Comparison of ENCODE assay signal across 35 cellular contexts in genomic region chr5:170473642-170474041, GRCh38. TPM values are rescaled to one million over a fixed set of nuclear protein-coding genes. Genes with fewer than 3 reads are reported as not detected.
"Had no signal": no experiment of that assay in that cellular context is flagged by ENCODE, and none has a peak within 500 bp of the region (broad histone marks: within the 10 kb centered on the region; RNA-seq: fewer than 3 reads in every experiment).

No MANE protein-coding gene starts in this region.

- H3K9me3 Mint-ChIP-seq: activated naive CD4-positive, alpha-beta T cell treated with anti-CD3 and anti-CD28 coated beads, Interleukin-2, amount 10 ng/mL, durations not matched to agents 7 days and 5 days; activated naive CD4-positive, alpha-beta T cell treated with anti-CD3 and anti-CD28 coated beads, Interleukin-2, amount 50 U/mL, for 72 hours; activated naive CD8-positive, alpha-beta T cell treated with anti-CD3 and anti-CD28 coated beads, Interleukin-2, amount 10 ng/mL, durations not matched to agents 7 days and 5 days; activated T-cell treated with anti-CD3 and anti-CD28 coated beads, Interleukin-2, amount 50 U/mL, for 24 hours; dendritic cell treated with granulocyte-macrophage colony-stimulating factor and Interleukin-4, amounts not matched to agents 40 ng/mL and 50 ng/mL, for 4 days; endodermal cell; T-helper 2 cell treated with Interferon-gamma antibody and Interleukin-4, amounts not matched to agents 5 μg/mL and 100 μg/mL, for 36 hours had no signal

- H3K9me3 ChIP-seq: ascending aorta, gastrocnemius medialis had no signal

- H3K27ac ChIP-seq: ascending aorta, breast epithelium, cardiac muscle cell, coronary artery, dorsolateral prefrontal cortex, foreskin keratinocyte, gastrocnemius medialis, heart left ventricle, WERI-Rb-1 had no signal

- H3K27ac Mint-ChIP-seq: activated B cell treated with CpG ODN at 0.5 μM for 24 hours; activated naive CD4-positive, alpha-beta T cell treated with anti-CD3 and anti-CD28 coated beads, Interleukin-2, amount 10 ng/mL, durations not matched to agents 7 days and 5 days; activated naive CD4-positive, alpha-beta T cell treated with anti-CD3 and anti-CD28 coated beads, Interleukin-2, amount 50 U/mL, for 72 hours; activated naive CD8-positive, alpha-beta T cell treated with anti-CD3 and anti-CD28 coated beads, Interleukin-2, amount 10 ng/mL, durations not matched to agents 7 days and 5 days; activated T-cell treated with anti-CD3 and anti-CD28 coated beads, Interleukin-2, amount 50 U/mL, for 24 hours; activated T-cell treated with anti-CD3 and anti-CD28 coated beads, Interleukin-2, amount 50 U/mL, for 72 hours; brain; dendritic cell treated with granulocyte-macrophage colony-stimulating factor and Interleukin-4, amounts not matched to agents 40 ng/mL and 50 ng/mL, for 4 days; endodermal cell; T-helper 17 cell; T-helper 2 cell treated with Interferon-gamma antibody and Interleukin-4, amounts not matched to agents 5 μg/mL and 100 μg/mL, for 36 hours had no signal

- ATAC-seq: activated CD4-positive, CD25-positive, alpha-beta regulatory T cell treated with anti-CD3 and anti-CD28 coated beads, Interleukin-2, amount 50 U/mL, for 24 hours; activated naive CD4-positive, alpha-beta T cell treated with anti-CD3 and anti-CD28 coated beads, Interleukin-2, amount 50 U/mL, for 72 hours; activated T-cell treated with anti-CD3 and anti-CD28 coated beads, Interleukin-2, amount 50 U/mL, for 72 hours; esophagus mucosa; foreskin keratinocyte; gastrocnemius medialis; heart left ventricle; T-helper 17 cell had no signal

- DNase-seq: activated B cell treated with CpG ODN at 0.5 μM for 24 hours; activated CD4-positive, alpha-beta T cell treated with anti-CD3 and anti-CD28 coated beads for 48 hours; activated CD4-positive, alpha-beta T cell treated with anti-CD3 and anti-CD28 coated beads, Interleukin-2, amount 50 U/mL, for 1 hour; activated CD4-positive, alpha-beta T cell treated with anti-CD3 and anti-CD28 coated beads, Interleukin-2, amount 50 U/mL, for 48 hours; activated CD8-positive, alpha-beta memory T cell treated with anti-CD3 and anti-CD28 coated beads, Interleukin-2, amount 50 U/mL, for 48 hours; activated gamma-delta T cell; activated naive CD4-positive, alpha-beta T cell; activated naive CD4-positive, alpha-beta T cell treated with anti-CD3 and anti-CD28 coated beads, Interleukin-2, amount 10 ng/mL, durations not matched to agents 7 days and 5 days; activated naive CD8-positive, alpha-beta T cell treated with anti-CD3 and anti-CD28 coated beads, Interleukin-2, amount 10 ng/mL, durations not matched to agents 7 days and 5 days; activated T-cell treated with anti-CD3 and anti-CD28 coated beads for 4 hours; activated T-cell treated with anti-CD3 and anti-CD28 coated beads, Interleukin-2, amount 50 U/mL, for 24 hours; activated T-cell treated with anti-CD3 and anti-CD28 coated beads, Interleukin-2, amount 50 U/mL, for 72 hours; central memory CD4-positive, alpha-beta T cell; cerebellar nuclear complex; dorsolateral prefrontal cortex; effector memory CD4-positive, alpha-beta T cell; endodermal cell; foreskin keratinocyte; gastrocnemius medialis; glutamatergic neuron; heart left ventricle; T-helper 1 cell; T-helper 17 cell; T1000; WERI-Rb-1 had no signal

- H3K27me3 Mint-ChIP-seq: activated B cell treated with CpG ODN at 0.5 μM for 24 hours; dendritic cell treated with granulocyte-macrophage colony-stimulating factor and Interleukin-4, amounts not matched to agents 40 ng/mL and 50 ng/mL, for 4 days had no signal

- H3K36me3 ChIP-seq: ascending aorta, breast epithelium, cardiac muscle cell, gastrocnemius medialis, heart left ventricle, WERI-Rb-1 had no signal

- H3K4me3 ChIP-seq: ascending aorta, breast epithelium, cardiac muscle cell, coronary artery, dorsolateral prefrontal cortex, gastrocnemius medialis, heart left ventricle had no signal

- H3K4me1 Mint-ChIP-seq: activated naive CD4-positive, alpha-beta T cell treated with anti-CD3 and anti-CD28 coated beads, Interleukin-2, amount 10 ng/mL, durations not matched to agents 7 days and 5 days; activated naive CD8-positive, alpha-beta T cell treated with anti-CD3 and anti-CD28 coated beads, Interleukin-2, amount 10 ng/mL, durations not matched to agents 7 days and 5 days; endodermal cell; T-helper 17 cell had no signal

- H3K4me1 ChIP-seq: ascending aorta, breast epithelium, foreskin keratinocyte, gastrocnemius medialis had no signal

- H3K36me3 Mint-ChIP-seq: activated naive CD4-positive, alpha-beta T cell treated with anti-CD3 and anti-CD28 coated beads, Interleukin-2, amount 10 ng/mL, durations not matched to agents 7 days and 5 days; activated naive CD4-positive, alpha-beta T cell treated with anti-CD3 and anti-CD28 coated beads, Interleukin-2, amount 50 U/mL, for 72 hours; activated naive CD8-positive, alpha-beta T cell treated with anti-CD3 and anti-CD28 coated beads, Interleukin-2, amount 10 ng/mL, durations not matched to agents 7 days and 5 days; brain had no signal

- H3K27me3 ChIP-seq: ascending aorta, breast epithelium, cardiac muscle cell, dorsolateral prefrontal cortex, foreskin keratinocyte, gastrocnemius medialis, heart left ventricle had no signal

- H3K4me3 Mint-ChIP-seq: activated B cell treated with CpG ODN at 0.5 μM for 24 hours; activated naive CD4-positive, alpha-beta T cell treated with anti-CD3 and anti-CD28 coated beads, Interleukin-2, amount 10 ng/mL, durations not matched to agents 7 days and 5 days; activated naive CD8-positive, alpha-beta T cell treated with anti-CD3 and anti-CD28 coated beads, Interleukin-2, amount 10 ng/mL, durations not matched to agents 7 days and 5 days; activated T-cell treated with anti-CD3 and anti-CD28 coated beads, Interleukin-2, amount 50 U/mL, for 24 hours; activated T-cell treated with anti-CD3 and anti-CD28 coated beads, Interleukin-2, amount 50 U/mL, for 72 hours; brain; dendritic cell treated with granulocyte-macrophage colony-stimulating factor and Interleukin-4, amounts not matched to agents 40 ng/mL and 50 ng/mL, for 4 days; endodermal cell; T-helper 17 cell; T-helper 2 cell treated with Interferon-gamma antibody and Interleukin-4, amounts not matched to agents 5 μg/mL and 100 μg/mL, for 36 hours had no signal

RNA-seq across cellular contexts. Expression of gene KCNIP1, which starts 30.2 kb away (rescaled TPM):
- total RNA-seq: activated B cell treated with CpG ODN at 0.5 μM for 24 hours; activated naive CD4-positive, alpha-beta T cell treated with anti-CD3 and anti-CD28 coated beads, Interleukin-2, amount 50 U/mL, for 72 hours; activated naive CD8-positive, alpha-beta T cell treated with anti-CD3 and anti-CD28 coated beads, Interleukin-2, amount 10 ng/mL, durations not matched to agents 7 days and 5 days; activated T-cell treated with anti-CD3 and anti-CD28 coated beads, Interleukin-2, amount 50 U/mL, for 72 hours; ascending aorta; endodermal cell; esophagus mucosa; foreskin keratinocyte; gastrocnemius medialis; T-helper 17 cell had no signal
- polyA plus RNA-seq: cardiac muscle cell, foreskin keratinocyte, heart left ventricle had no signal
